12 cellular contexts compared by ENCODE assay signal in the genomic region with DNA sequence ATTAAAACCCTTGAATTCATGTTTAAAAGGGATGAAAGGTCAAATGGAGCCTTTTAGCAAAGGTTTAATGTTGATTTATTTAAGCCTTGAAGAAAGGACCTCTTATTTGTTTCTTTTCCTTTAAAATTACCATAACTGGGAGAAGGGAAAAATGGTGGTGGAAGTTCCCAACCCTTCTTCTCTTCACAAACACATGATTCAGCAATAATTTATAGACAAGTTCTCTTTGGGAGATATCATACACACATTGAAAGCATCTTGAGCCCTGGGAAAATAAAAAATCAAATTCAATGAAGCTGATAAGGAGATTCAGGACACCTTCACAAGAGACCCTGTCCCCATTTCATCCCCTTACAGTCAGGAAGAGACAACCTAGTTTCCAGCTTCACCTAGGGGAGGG. TPM values are rescaled to one million over a fixed set of nuclear protein-coding genes. Genes with fewer than 3 reads are reported as not detected.
"Had no signal": no experiment of that assay in that cellular context is flagged by ENCODE, and none has a peak within 500 bp of the region (broad histone marks: within the 10 kb centered on the region; RNA-seq: fewer than 3 reads in every experiment).

No MANE protein-coding gene starts in this region.

- H2AFZ ChIP-seq: GM23248, GM23338 had no signal

- ATAC-seq: GM23338, HCT116 had no signal

- H3K9ac ChIP-seq: GM23248 had no signal

- H3K4me3 ChIP-seq: GM23248, GM23338, HAP-1 had no signal

- H3K4me1 ChIP-seq: HAP-1 had no signal

- FAIRE-seq: H1, H54 had no signal

- H3K4me2 ChIP-seq: GM23338 had no signal

- H3K27ac ChIP-seq: GM23248 had no signal

- DNase-seq: GM23248, GOT3, H7, H9, HCEC 1CT, HFFc6 had no signal

- H3K36me3 ChIP-seq: HAP-1 had no signal

RNA-seq across cellular contexts. Expression of a gene that starts 8.9 kb away (rescaled TPM):
- total RNA-seq: GM23248, GM23338, H1, H4, H7, H9, HFFc6 had no signal
- polyA plus RNA-seq: GM23248, GM23338, H1 had no signal
